ENCODE assay signal across 1 cellular context in the genomic region with DNA sequence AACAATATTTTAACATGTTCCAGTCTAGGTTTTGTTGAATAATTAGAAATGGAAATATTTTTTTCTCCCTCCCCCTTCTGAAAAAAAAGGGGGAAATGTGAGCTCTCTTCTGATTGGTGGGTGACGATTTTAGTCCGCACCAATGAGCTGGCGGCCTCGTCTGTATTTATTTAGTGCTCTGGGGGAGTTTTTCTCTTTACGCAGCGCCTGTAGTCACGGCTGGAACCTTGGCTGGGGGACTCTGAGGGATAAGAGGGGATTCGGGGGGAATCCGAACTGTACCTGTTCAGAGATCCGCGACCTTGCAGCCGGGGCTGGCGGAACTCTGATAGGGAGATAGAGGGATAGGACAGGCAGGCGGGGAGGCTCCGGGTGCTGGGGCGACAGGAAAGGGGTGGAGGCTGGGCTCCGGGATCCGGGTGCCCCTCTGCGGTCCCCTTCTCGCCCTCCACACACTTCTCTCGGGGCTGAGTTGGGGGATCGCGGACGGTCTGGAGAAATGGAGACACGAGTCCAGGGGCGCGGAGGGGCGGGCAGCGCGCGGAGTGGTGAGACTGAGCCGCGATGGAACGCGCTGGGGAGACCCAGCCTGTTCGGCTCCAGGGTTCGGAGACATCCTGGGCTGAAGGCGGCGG.
TF ChIP-seq lines count a peak whose summit lies in the region.

No MANE protein-coding gene starts in this region.

TF ChIP-seq in IMR-90, 13 proteins besides CTCF, POLR2A, EP300 and RAD21 (continued from another document):
- TF ChIP-seq MXI1 (IDR thresholded peaks at IDR 0.05; ENCODE audit: borderline replicate concordance, low read depth, low read length) (no peak), SMC3 (IDR thresholded peaks at IDR 0.05; ENCODE audit: low read depth, low read length) (no peak), CEBPB (IDR thresholded peaks at IDR 0.05; ENCODE audit: low read depth, low read length) (no peak), BHLHE40 (IDR thresholded peaks at IDR 0.05; ENCODE audit: low read depth, low read length) (no peak), NFE2L2 (IDR thresholded peaks at IDR 0.05; ENCODE audit: low read depth, low read length) (no peak), RCOR1 (IDR thresholded peaks at IDR 0.05; ENCODE audit: insufficient replicate concordance, low read length) (no peak), RFX5 (IDR thresholded peaks at IDR 0.05; ENCODE audit: low read depth, low read length) (no peak), MAZ (IDR thresholded peaks at IDR 0.05; ENCODE audit: borderline replicate concordance, low read depth, low read length) (no peak)
- TF ChIP-seq, protein P1, sequence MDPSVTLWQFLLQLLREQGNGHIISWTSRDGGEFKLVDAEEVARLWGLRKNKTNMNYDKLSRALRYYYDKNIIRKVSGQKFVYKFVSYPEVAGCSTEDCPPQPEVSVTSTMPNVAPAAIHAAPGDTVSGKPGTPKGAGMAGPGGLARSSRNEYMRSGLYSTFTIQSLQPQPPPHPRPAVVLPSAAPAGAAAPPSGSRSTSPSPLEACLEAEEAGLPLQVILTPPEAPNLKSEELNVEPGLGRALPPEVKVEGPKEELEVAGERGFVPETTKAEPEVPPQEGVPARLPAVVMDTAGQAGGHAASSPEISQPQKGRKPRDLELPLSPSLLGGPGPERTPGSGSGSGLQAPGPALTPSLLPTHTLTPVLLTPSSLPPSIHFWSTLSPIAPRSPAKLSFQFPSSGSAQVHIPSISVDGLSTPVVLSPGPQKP (IDR thresholded peaks at IDR 0.05; ENCODE audit: borderline replicate concordance, low read depth, low read length): no peak
